In genomic region chr2:203673933-203674332, GRCh38 we compare ENCODE assay signal across 10 cellular contexts. TPM values are rescaled to one million over a fixed set of nuclear protein-coding genes. Genes with fewer than 3 reads are reported as not detected.
DNase-seq lines count a peak whose midpoint lies in the region; ATAC-seq, FAIRE-seq and TF ChIP-seq lines count a peak whose summit lies in the region.
"Had no signal": no experiment of that assay in that cellular context is flagged by ENCODE, and none has a peak within 500 bp of the region (broad histone marks: within the 10 kb centered on the region; RNA-seq: fewer than 3 reads in every experiment).

No MANE protein-coding gene starts in this region.

- DNase-seq in activated CD8-positive, alpha-beta memory T cell treated with anti-CD3 and anti-CD28 coated beads for 48 hours (ENCODE audit: low read depth in 2 of 3, low spot score in 2 of 3): peak in 2 of 3 experiments; percentile 14 to 29
- DNase-seq in activated CD8-positive, alpha-beta memory T cell treated with anti-CD3 and anti-CD28 coated beads, Interleukin-2, amount 50 U/mL, for 48 hours: no peak
- DNase-seq in RPMI8226 (peak; percentile 87), left ventricle myocardium inferior (no peak), NCI-H1694 treated with DMSO at 0.1 percent for 48 hours (lab: John Stamatoyannopoulos, UW) (no peak), NCI-H748 treated with DMSO at 0.1 percent for 48 hours (lab: John Stamatoyannopoulos, UW) (no peak), kidney (no peak)

- H3K27ac ChIP-seq in left ventricle myocardium inferior (replicated peaks): peak overlapping the region; percentile 69
- no peak overlapping the region for H3K27ac ChIP-seq in kidney (ENCODE audit: low read depth in 2 of 2, low read length in 2 of 2)

- no peak overlapping the region for H3K9ac ChIP-seq in kidney (ENCODE audit: low read length in 2 of 2)

- H3K4me3 ChIP-seq in left ventricle myocardium inferior (no peak overlapping the region), kidney (ENCODE audit: low read length in 2 of 2) (no peak overlapping the region)

- FAIRE-seq in kidney (lab: Jason Lieb, UNC): no peak
- FAIRE-seq: TTC549 had no signal

- intact Hi-C loops in left ventricle myocardium inferior (cut with micrococcal nuclease): no loop called here
- intact Hi-C loops in kidney (cut with DNase I): no loop called here

- ATAC-seq in HG02938 (IDR thresholded peaks at IDR 0.05; ENCODE audit: unreplicated experiment): peak; percentile 98

- H3K9me3 ChIP-seq in left ventricle myocardium inferior (replicated peaks): no peaks in the 10 kb centered on the region
- no peaks in the 10 kb centered on the region for H3K9me3 ChIP-seq in kidney (ENCODE audit: control insufficient read depth in 1 of 2, low read length in 2 of 2)

- no peak for TF ChIP-seq CTCF in left ventricle myocardium inferior (IDR thresholded peaks at IDR 0.05; ENCODE audit: borderline replicate concordance)
- TF ChIP-seq CTCF in kidney (IDR thresholded peaks at IDR 0.05; ENCODE audit: borderline replicate concordance, extremely low read depth, insufficient read depth): no peak

- no peaks in the 10 kb centered on the region for H3K27me3 ChIP-seq in left ventricle myocardium inferior (ENCODE audit: low read depth)

- H3K4me1 ChIP-seq in left ventricle myocardium inferior: peaks cover 15% of the 10 kb centered on the region
- H3K4me1 ChIP-seq in kidney (ENCODE audit: control insufficient read depth in 1 of 2, insufficient read depth in 1 of 2, low read depth in 1 of 2, low read length in 2 of 2): no peaks in the 10 kb centered on the region

- H3K36me3 ChIP-seq in left ventricle myocardium inferior: no peaks in the 10 kb centered on the region
- H3K36me3 ChIP-seq in kidney (ENCODE audit: control insufficient read depth in 1 of 2, insufficient read depth in 2 of 2, low read length in 2 of 2): no peaks in the 10 kb centered on the region

RNA-seq across cellular contexts. Expression of gene CD28, which starts 32.5 kb away (rescaled TPM):
- total RNA-seq in left ventricle myocardium inferior (0.77 TPM), kidney (4.7 TPM)
- 0.37 TPM for polyA plus RNA-seq in kidney (ENCODE audit: insufficient read depth, low read depth, low replicate concordance)
- polyA plus RNA-seq: BJ had no signal

Comparison
In these comparisons a context has a peak if more than half of its experiments do, and no peak if none do; other contexts are left out.
1. DNase-seq: peak in activated CD8-positive, alpha-beta memory T cell treated with anti-CD3 and anti-CD28 coated beads for 48 hours (2 of 3) and RPMI8226 (single experiment); none in activated CD8-positive, alpha-beta memory T cell treated with anti-CD3 and anti-CD28 coated beads, Interleukin-2, amount 50 U/mL, for 48 hours (single experiment), left ventricle myocardium inferior (single experiment), NCI-H1694 treated with DMSO at 0.1 percent for 48 hours (single experiment), NCI-H748 treated with DMSO at 0.1 percent for 48 hours (single experiment) and kidney (single experiment).